1 cellular context compared by ENCODE assay signal in the genomic region with DNA sequence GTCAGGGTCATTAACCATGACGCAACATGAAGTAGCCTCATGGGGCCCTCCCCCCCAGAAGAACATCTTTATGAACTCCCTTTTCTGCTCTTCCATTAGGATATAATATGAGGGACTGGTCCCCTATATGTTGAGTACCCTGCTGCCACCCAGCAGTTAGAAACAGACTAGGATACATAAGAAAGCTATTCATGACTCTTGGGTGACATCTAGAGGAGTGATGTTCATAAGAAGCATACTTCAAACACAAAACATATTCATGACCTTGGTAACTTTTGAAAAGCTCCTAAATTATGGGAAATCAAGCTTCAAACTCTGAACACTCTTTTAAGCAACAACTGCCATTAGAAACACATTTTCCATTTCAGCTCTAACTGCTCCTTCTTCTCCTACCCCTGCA.
TF ChIP-seq lines count a peak whose summit lies in the region.

No MANE protein-coding gene starts in this region.

TF ChIP-seq in H1, 55 proteins besides CTCF, POLR2A, EP300 and RAD21 (continued from another document):
- no peak for TF ChIP-seq HDAC2 (IDR thresholded peaks at IDR 0.05; ENCODE audit: borderline replicate concordance in 1 of 2, low read depth in 2 of 2, low read length in 2 of 2)
- no peak for TF ChIP-seq EGR1 (IDR thresholded peaks at IDR 0.05; ENCODE audit: borderline replicate concordance, low read depth, low read length)
- TF ChIP-seq RBBP5 (IDR thresholded peaks at IDR 0.05; ENCODE audit: borderline replicate concordance, low read depth, low read length), result no peak
- TF ChIP-seq PHF8 (conservative IDR thresholded peaks at IDR 0.05; ENCODE audit: low read depth, low read length), result no peak
- TF ChIP-seq USF2 (IDR thresholded peaks at IDR 0.05; ENCODE audit: low read length), result no peak
- no peak for TF ChIP-seq JUN (IDR thresholded peaks at IDR 0.05; ENCODE audit: low read depth, low read length)
- no peak for TF ChIP-seq NRF1 (IDR thresholded peaks at IDR 0.05; ENCODE audit: low read depth, low read length)
